In genomic region chr12:76033116-76034001, GRCh38 we compare ENCODE assay signal across 9 cellular contexts. TPM values are rescaled to one million over a fixed set of nuclear protein-coding genes. Genes with fewer than 3 reads are reported as not detected.
DNase-seq lines count a peak whose midpoint lies in the region; ATAC-seq and TF ChIP-seq lines count a peak whose summit lies in the region.
"Had no signal": no experiment of that assay in that cellular context is flagged by ENCODE, and none has a peak within 500 bp of the region (broad histone marks: within the 10 kb centered on the region; RNA-seq: fewer than 3 reads in every experiment).

No MANE protein-coding gene starts in this region.

- H3K4me1 Mint-ChIP-seq in activated CD4-positive, alpha-beta memory T cell treated with anti-CD3 and anti-CD28 coated beads for 36 hours (ENCODE audit: low read depth): peaks cover 32% of the 10 kb centered on the region
- peaks cover 33% of the 10 kb centered on the region for H3K4me1 Mint-ChIP-seq in glutamatergic neuron (ENCODE audit: low read depth, unreplicated experiment)

- no peak for DNase-seq in activated CD4-positive, alpha-beta memory T cell treated with anti-CD3 and anti-CD28 coated beads for 36 hours
- DNase-seq in glutamatergic neuron (no peak), DMS79 treated with DMSO at 0.1 percent for 48 hours (lab: John Stamatoyannopoulos, UW) (no peak), cerebellar cortex (ENCODE audit: low spot score) (no peak)
- DNase-seq: NCI-H345 had no signal

- no peaks in the 10 kb centered on the region; the same call in 1 of the 2 replicates for H3K4me1 ChIP-seq in HEK293 (ENCODE audit: control insufficient read depth, insufficient read depth, low read length)
- H3K4me1 ChIP-seq in skeletal muscle tissue (ENCODE audit: control insufficient read depth in 3 of 3, insufficient read depth in 3 of 3, low read length in 3 of 3): peaks cover 16 to 25% (median 23%) of the 10 kb centered on the region in 3 donors

- POLR2A ChIA-PET in HEK293 (lab: Yijun Ruan, JAX): interaction anchor here (1.6 kb wide), 1 partner anchor 7 kb away, joined by 3 read pairs; no protein-coding TSS in a partner anchor
- POLR2A ChIA-PET in activated CD4-positive, alpha-beta memory T cell treated with anti-CD3 and anti-CD28 coated beads for 36 hours (lab: Charles Lee): interaction anchor here (0.6 to 5.4 kb wide), 5 partner anchors 7 to 554 kb away, joined by 3 to 88 read pairs (median 10); partner anchors contain the start of gene GLIPR1

- TF ChIP-seq CTCF in HEK293 (tag by site-specific recombination; IDR thresholded peaks at IDR 0.05) (no peak), glutamatergic neuron (IDR thresholded peaks at IDR 0.05; ENCODE audit: partially characterized antibody, unreplicated experiment) (no peak)

- H3K27me3 ChIP-seq in skeletal muscle tissue (ENCODE audit: control insufficient read depth in 3 of 3, insufficient read depth in 3 of 3, low read length in 3 of 3): peaks cover 0 to 19% (median 14%) of the 10 kb centered on the region in 3 donors

- H3K27ac ChIP-seq in HEK293 (ENCODE audit: extremely low read depth, low read depth, low read length) (no peak overlapping the region), skeletal muscle tissue (ENCODE audit: low read depth, low read length) (peak overlapping the region; percentile 92)

- H3K27me3 Mint-ChIP-seq in activated CD4-positive, alpha-beta memory T cell treated with anti-CD3 and anti-CD28 coated beads for 36 hours: no peaks in the 10 kb centered on the region
- H3K27me3 Mint-ChIP-seq in glutamatergic neuron (ENCODE audit: unreplicated experiment): peaks cover 22% of the 10 kb centered on the region

- intact Hi-C loops in activated CD4-positive, alpha-beta memory T cell treated with anti-CD3 and anti-CD28 coated beads for 36 hours (cut with micrococcal nuclease): loop anchor here (5.0 kb wide), 5 partner anchors 124 to 1496 kb away; partner anchors contain the start of gene ATXN7L3B

- H3K36me3 ChIP-seq in HEK293 (ENCODE audit: control insufficient read depth in 2 of 2, insufficient read depth in 1 of 2, low read length in 2 of 2) (no peaks in the 10 kb centered on the region), skeletal muscle tissue (ENCODE audit: control insufficient read depth in 3 of 3, insufficient read depth in 3 of 3, low read length in 3 of 3) (no peaks in the 10 kb centered on the region)

- peak overlapping the region; percentile 96 for H3K4me3 Mint-ChIP-seq in activated CD4-positive, alpha-beta memory T cell treated with anti-CD3 and anti-CD28 coated beads for 36 hours
- H3K4me3 Mint-ChIP-seq in glutamatergic neuron (ENCODE audit: unreplicated experiment): peak overlapping the region; percentile 100

- H3K9me3 Mint-ChIP-seq in activated CD4-positive, alpha-beta memory T cell treated with anti-CD3 and anti-CD28 coated beads for 36 hours: no peaks in the 10 kb centered on the region
- peaks cover 32% of the 10 kb centered on the region for H3K9me3 Mint-ChIP-seq in glutamatergic neuron (ENCODE audit: unreplicated experiment)
- H3K9me3 Mint-ChIP-seq: activated naive CD4-positive, alpha-beta T cell treated with anti-CD3 and anti-CD28 coated beads, Interleukin-2, amount 50 U/mL, for 72 hours had no signal

- no peak overlapping the region for H3K4me3 ChIP-seq in HEK293 (ENCODE audit: low read depth, low read length)
- H3K4me3 ChIP-seq in skeletal muscle tissue (ENCODE audit: low read length in 3 of 3): peak overlapping the region in 2 of 3 donors; percentile 77 to 88

- peak overlapping the region in 1 of 3 donors; percentile 88 for H3K9ac ChIP-seq in skeletal muscle tissue (ENCODE audit: low read depth in 1 of 3, low read length in 3 of 3)

- H3K9me3 ChIP-seq in HEK293 (ENCODE audit: control insufficient read depth, insufficient read depth, low read depth, low read length) (no peaks in the 10 kb centered on the region), skeletal muscle tissue (ENCODE audit: control insufficient read depth in 3 of 3, low read length in 3 of 3) (no peaks in the 10 kb centered on the region)

- H3K36me3 Mint-ChIP-seq in activated CD4-positive, alpha-beta memory T cell treated with anti-CD3 and anti-CD28 coated beads for 36 hours: peaks cover 17% of the 10 kb centered on the region
- peaks cover 12% of the 10 kb centered on the region for H3K36me3 Mint-ChIP-seq in glutamatergic neuron (ENCODE audit: unreplicated experiment)

- CTCF ChIA-PET in HEK293 (lab: Yijun Ruan, JAX): interaction anchor here (0.6 to 5.0 kb wide), 9 partner anchors 19 to 553 kb away, joined by 3 to 43 read pairs (median 3); no protein-coding TSS in a partner anchor
- CTCF ChIA-PET in activated CD4-positive, alpha-beta memory T cell treated with anti-CD3 and anti-CD28 coated beads for 36 hours (lab: Charles Lee): interaction anchor here (0.8 to 6.4 kb wide), 8 partner anchors 8 to 507 kb away, joined by 3 to 67 read pairs (median 4); no protein-coding TSS in a partner anchor

- no peak for ATAC-seq in HG02870 (IDR thresholded peaks at IDR 0.05; ENCODE audit: unreplicated experiment)
- ATAC-seq: activated naive CD4-positive, alpha-beta T cell treated with anti-CD3 and anti-CD28 coated beads, Interleukin-2, amount 50 U/mL, for 72 hours had no signal

- no peak overlapping the region for H3K27ac Mint-ChIP-seq in activated CD4-positive, alpha-beta memory T cell treated with anti-CD3 and anti-CD28 coated beads for 36 hours
- peak overlapping the region; percentile 99 for H3K27ac Mint-ChIP-seq in glutamatergic neuron (ENCODE audit: unreplicated experiment)

TF ChIP-seq in HEK293, 187 proteins besides CTCF, POLR2A, EP300 and RAD21:
- no peak for TF ChIP-seq ZNF10 (tag by site-specific recombination; IDR thresholded peaks at IDR 0.05)
- TF ChIP-seq HOXA7 (CRISPR knock-in tag; IDR thresholded peaks at IDR 0.05; ENCODE audit: borderline replicate concordance): no peak
- TF ChIP-seq ZNF658 (tag by site-specific recombination; IDR thresholded peaks at IDR 0.05): no peak
- no peak for TF ChIP-seq ZBTB8A (tag by site-specific recombination; IDR thresholded peaks at IDR 0.05)
- no peak for TF ChIP-seq ZNF423 (tag by site-specific recombination; IDR thresholded peaks at IDR 0.05)
- 0 out of 2 replicates have a peak, but pooled peaks have one; percentile 19 for TF ChIP-seq MYNN (tag by site-specific recombination; IDR thresholded peaks at IDR 0.05; ENCODE audit: borderline replicate concordance)

RNA-seq across cellular contexts. Expression of gene PHLDA1, which starts 1.8 kb away (rescaled TPM):
- 10 to 100 TPM; 23.8 to 24.4 TPM for total RNA-seq in activated CD4-positive, alpha-beta memory T cell treated with anti-CD3 and anti-CD28 coated beads for 36 hours
- 169 TPM for total RNA-seq in glutamatergic neuron (ENCODE audit: unreplicated experiment)
- 9.9 TPM for total RNA-seq in skeletal muscle tissue

RNA-seq across cellular contexts. Expression of gene NAP1L1, which starts 51.1 kb away (rescaled TPM):
- total RNA-seq in activated CD4-positive, alpha-beta memory T cell treated with anti-CD3 and anti-CD28 coated beads for 36 hours: 100 to 1,000 TPM; 889 to 895 TPM
- total RNA-seq in glutamatergic neuron (ENCODE audit: unreplicated experiment) (635 TPM), skeletal muscle tissue (130 TPM)
